ENCODE assay signal across 8 cellular contexts in genomic region chr5:96434201-96434645, GRCh38. TPM values are rescaled to one million over a fixed set of nuclear protein-coding genes. Genes with fewer than 3 reads are reported as not detected.
A peak's percentile ranks its signal among the peaks of the same experiment; 100 is the strongest.
DNase-seq lines count a peak whose midpoint lies in the region; ATAC-seq and TF ChIP-seq lines count a peak whose summit lies in the region.

No MANE protein-coding gene starts in this region.

- no peak overlapping the region for H3K9ac ChIP-seq in HUES6 (ENCODE audit: low read length)

- intact Hi-C loops in ascending aorta (cut with DNase I) = no loop called here

- H3K9me3 ChIP-seq in HUES6 (ENCODE audit: control insufficient read depth, insufficient read depth, low read depth, low read length) (no peaks in the 10 kb centered on the region), ascending aorta (no peaks in the 10 kb centered on the region)

- peak overlapping the region; percentile 88 for H3K4me3 ChIP-seq in HUES6 (ENCODE audit: low read depth, low read length)
- no peak overlapping the region for H3K4me3 ChIP-seq in ascending aorta

- H3K36me3 ChIP-seq in HUES6 (ENCODE audit: control insufficient read depth, insufficient read depth, low read length) (no peaks in the 10 kb centered on the region), ascending aorta (no peaks in the 10 kb centered on the region)

- ATAC-seq in GM19452 (IDR thresholded peaks at IDR 0.05; ENCODE audit: unreplicated experiment) = peak; percentile 65

- DNase-seq in CD1c-positive myeloid dendritic cell (ENCODE audit: extremely low spot score) (peak; percentile 35), RKO (ENCODE audit: low spot score) (peak; percentile 66), ascending aorta (ENCODE audit: low spot score in 2 of 2) (no peak), iPS DF 19.7 (ENCODE audit: low read depth, low spot score) (peak; percentile 63), smooth muscle cell of the brain vasculature (ENCODE audit: low read depth, low spot score) (peak; percentile 46), NCI-H1694 treated with DMSO at 0.1 percent for 48 hours (lab: John Stamatoyannopoulos, UW) (no peak)

- H3K4me1 ChIP-seq in HUES6 (ENCODE audit: control insufficient read depth, insufficient read depth, low read length) (peaks cover 15% of the 10 kb centered on the region), ascending aorta (peaks cover 0 to 7% of the 10 kb centered on the region in 2 donors)

- peak in 2 of 3 experiments; percentile 8 to 13 for TF ChIP-seq CTCF in ascending aorta (IDR thresholded peaks at IDR 0.05)

- H3K27me3 ChIP-seq in HUES6 (ENCODE audit: control insufficient read depth, insufficient read depth, low read length) (peaks cover 53% of the 10 kb centered on the region), ascending aorta (no peaks in the 10 kb centered on the region)

- H3K27ac ChIP-seq in HUES6 (ENCODE audit: low read depth, low read length) (no peak overlapping the region), ascending aorta (no peak overlapping the region)

RNA-seq across cellular contexts. Expression of gene PCSK1, which starts 1.2 kb away (rescaled TPM):
- total RNA-seq in ascending aorta = 3.2 TPM

Comparison
In these comparisons a context has a peak if more than half of its experiments do, and no peak if none do; other contexts are left out.
1. DNase-seq: peak in CD1c-positive myeloid dendritic cell (single experiment), RKO (single experiment), iPS DF 19.7 (single experiment) and smooth muscle cell of the brain vasculature (single experiment); none in ascending aorta (0 of 2) and NCI-H1694 treated with DMSO at 0.1 percent for 48 hours (single experiment).